Comparison of ENCODE assay signal across 23 cellular contexts in the genomic region with DNA sequence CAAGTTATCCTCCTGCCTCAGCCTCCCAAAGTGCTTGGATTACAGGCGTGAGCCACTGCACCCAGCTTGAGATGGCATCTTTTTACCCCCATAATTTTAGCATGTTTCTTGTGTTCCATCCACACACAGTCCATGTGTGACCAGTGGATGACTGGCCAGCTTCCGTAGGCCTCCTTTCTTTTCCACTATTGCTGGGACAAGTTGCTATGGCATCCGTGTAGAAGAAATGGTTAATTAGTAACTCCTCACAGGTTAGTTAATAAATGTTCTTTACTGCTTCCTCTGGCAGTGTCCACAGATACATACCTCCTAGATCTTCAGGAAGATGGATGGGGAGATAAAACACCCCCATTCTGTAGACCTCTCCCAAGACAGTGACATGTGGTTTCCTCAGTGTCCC.
A peak's percentile ranks its signal among the peaks of the same experiment; 100 is the strongest.
DNase-seq lines count a peak whose midpoint lies in the region; TF ChIP-seq lines count a peak whose summit lies in the region.
"Had no signal": no experiment of that assay in that cellular context is flagged by ENCODE, and none has a peak within 500 bp of the region (broad histone marks: within the 10 kb centered on the region; RNA-seq: fewer than 3 reads in every experiment).

No MANE protein-coding gene starts in this region.

- peak; percentile 33 for DNase-seq in HuH-7.5 (ENCODE audit: low spot score)
- DNase-seq in kidney glomerular epithelial cell (lab: John Stamatoyannopoulos, UW): peak; percentile 93
- DNase-seq in progenitor cell of endocrine pancreas (ENCODE audit: low spot score, unreplicated experiment): no peak
- DNase-seq in NCI-H82 (lab: John Stamatoyannopoulos, UW): no peak
- no peak for DNase-seq in activated naive CD8-positive, alpha-beta T cell treated with anti-CD3 and anti-CD28 coated beads for 36 hours
- no peak for DNase-seq in NCI-H226
- DNase-seq in activated effector memory CD4-positive, alpha-beta T cell treated with Interleukin-2 at 50 U/mL for 16 hours: no peak
- DNase-seq: activated CD4-positive, CD25-positive, alpha-beta regulatory T cell treated with anti-CD3 and anti-CD28 coated beads, Interleukin-2, amount 50 U/mL, for 72 hours; activated CD8-positive, alpha-beta memory T cell treated with anti-CD3 and anti-CD28 coated beads for 24 hours; activated naive CD8-positive, alpha-beta T cell treated with anti-CD3 and anti-CD28 coated beads, Interleukin-2, amount 10 ng/mL, durations not matched to agents 7 days and 5 days; activated T-cell treated with anti-CD3 and anti-CD28 coated beads, Interleukin-2, amount 50 U/mL, for 72 hours; cortex of kidney; foreskin melanocyte; left ventricle myocardium inferior; NCI-H1048; NCI-H2029 treated with DMSO at 0.1 percent for 48 hours; nucleus accumbens; sigmoid colon; stimulated activated CD4-positive, alpha-beta T cell treated with anti-CD3 and anti-CD28 coated beads, Interleukin-1b, Interleukin-23, amount 100 ng/mL, for 48 hours; stimulated activated naive CD4-positive, alpha-beta T cell; tibial artery had no signal

- peak overlapping the region; percentile 65 for H3K27ac ChIP-seq in 22Rv1
- H3K27ac ChIP-seq: BLaER1 treated with 17β-estradiol and CSF1 and Interleukin-3, amounts not matched to agents 10 nM and 100 nM; tibial artery had no signal

- H3K27ac Mint-ChIP-seq in progenitor cell of endocrine pancreas: peak overlapping the region; percentile 77
- no peak overlapping the region for H3K27ac Mint-ChIP-seq in activated naive CD8-positive, alpha-beta T cell treated with anti-CD3 and anti-CD28 coated beads for 36 hours
- H3K27ac Mint-ChIP-seq: activated naive CD8-positive, alpha-beta T cell treated with anti-CD3 and anti-CD28 coated beads, Interleukin-2, amount 10 ng/mL, durations not matched to agents 7 days and 5 days; activated T-cell treated with anti-CD3 and anti-CD28 coated beads, Interleukin-2, amount 50 U/mL, for 72 hours had no signal

- H3K4me3 Mint-ChIP-seq in progenitor cell of endocrine pancreas (ENCODE audit: low read depth): peak overlapping the region; percentile 27
- no peak overlapping the region for H3K4me3 Mint-ChIP-seq in activated naive CD8-positive, alpha-beta T cell treated with anti-CD3 and anti-CD28 coated beads for 36 hours
- H3K4me3 Mint-ChIP-seq: activated naive CD8-positive, alpha-beta T cell treated with anti-CD3 and anti-CD28 coated beads, Interleukin-2, amount 10 ng/mL, durations not matched to agents 7 days and 5 days; activated T-cell treated with anti-CD3 and anti-CD28 coated beads, Interleukin-2, amount 50 U/mL, for 72 hours had no signal

- no peak for TF ChIP-seq CTCF in 22Rv1 (IDR thresholded peaks at IDR 0.05)
- TF ChIP-seq CTCF in progenitor cell of endocrine pancreas (IDR thresholded peaks at IDR 0.05; ENCODE audit: unreplicated experiment): no peak

- no peaks in the 10 kb centered on the region for H3K9me3 Mint-ChIP-seq in progenitor cell of endocrine pancreas (ENCODE audit: low read depth)
- H3K9me3 Mint-ChIP-seq in activated naive CD8-positive, alpha-beta T cell treated with anti-CD3 and anti-CD28 coated beads for 36 hours: no peaks in the 10 kb centered on the region
- H3K9me3 Mint-ChIP-seq: activated naive CD8-positive, alpha-beta T cell treated with anti-CD3 and anti-CD28 coated beads, Interleukin-2, amount 10 ng/mL, durations not matched to agents 7 days and 5 days; activated T-cell treated with anti-CD3 and anti-CD28 coated beads, Interleukin-2, amount 50 U/mL, for 72 hours had no signal

- peaks cover 43% of the 10 kb centered on the region for H3K4me1 Mint-ChIP-seq in progenitor cell of endocrine pancreas (ENCODE audit: low read depth)
- H3K4me1 Mint-ChIP-seq in activated naive CD8-positive, alpha-beta T cell treated with anti-CD3 and anti-CD28 coated beads for 36 hours: no peaks in the 10 kb centered on the region

- H3K36me3 Mint-ChIP-seq in progenitor cell of endocrine pancreas (ENCODE audit: insufficient read depth): peaks cover 4% of the 10 kb centered on the region
- H3K36me3 Mint-ChIP-seq in activated naive CD8-positive, alpha-beta T cell treated with anti-CD3 and anti-CD28 coated beads for 36 hours: no peaks in the 10 kb centered on the region
- H3K36me3 Mint-ChIP-seq: activated naive CD8-positive, alpha-beta T cell treated with anti-CD3 and anti-CD28 coated beads, Interleukin-2, amount 10 ng/mL, durations not matched to agents 7 days and 5 days had no signal

- H3K27me3 Mint-ChIP-seq in progenitor cell of endocrine pancreas: no peaks in the 10 kb centered on the region
- peaks cover 19% of the 10 kb centered on the region for H3K27me3 Mint-ChIP-seq in activated naive CD8-positive, alpha-beta T cell treated with anti-CD3 and anti-CD28 coated beads for 36 hours

Comparison
In these comparisons a context has a peak if more than half of its experiments do, and no peak if none do; other contexts are left out.
1. DNase-seq: peak in HuH-7.5 (single experiment) and kidney glomerular epithelial cell (single experiment); none in progenitor cell of endocrine pancreas (single experiment), NCI-H82 (single experiment), activated naive CD8-positive, alpha-beta T cell treated with anti-CD3 and anti-CD28 coated beads for 36 hours (single experiment), NCI-H226 (single experiment) and activated effector memory CD4-positive, alpha-beta T cell treated with Interleukin-2 at 50 U/mL for 16 hours (single experiment).